In the genomic region with DNA sequence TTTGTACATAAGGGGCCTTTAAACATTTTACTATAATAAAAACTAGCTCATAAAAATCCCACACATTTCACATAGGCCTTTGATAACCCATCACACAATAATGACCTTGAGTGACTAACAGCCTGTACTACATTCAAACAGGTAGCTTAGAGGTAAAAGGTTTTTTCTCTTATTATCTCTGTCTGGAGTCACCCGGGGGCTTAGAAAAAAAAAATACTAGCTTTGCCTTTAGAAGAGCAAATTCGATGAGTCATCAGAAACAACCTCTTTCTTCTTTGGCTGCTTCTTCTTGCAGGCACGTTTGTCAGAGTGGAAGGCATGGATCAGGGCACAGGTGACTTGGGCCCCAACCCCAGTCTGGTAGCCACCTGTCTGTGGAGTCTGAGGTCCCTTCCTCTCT, we compare ENCODE assay signal across 1 cellular context.
TF ChIP-seq lines count a peak whose summit lies in the region.

No MANE protein-coding gene starts in this region.

TF ChIP-seq in HepG2, 621 proteins besides CTCF, POLR2A, EP300 and RAD21:
- no peak for TF ChIP-seq TCF12 (IDR thresholded peaks at IDR 0.05)
- no peak for TF ChIP-seq TCF12 (CRISPR knock-in tag; IDR thresholded peaks at IDR 0.05)
- no peak for TF ChIP-seq XBP1 (CRISPR knock-in tag; IDR thresholded peaks at IDR 0.05)
- peak; percentile 98 for TF ChIP-seq MAFK (conservative IDR thresholded peaks at IDR 0.05 in 1 of 2, IDR thresholded peaks at IDR 0.05 in 1 of 2; ENCODE audit: low read length in 2 of 2)
- TF ChIP-seq NFE2L2 (IDR thresholded peaks at IDR 0.05; ENCODE audit: low read length) = 0 out of 2 replicates have a peak, but pooled peaks have one; percentile 29
- peak; percentile 98 for TF ChIP-seq MAFF (IDR thresholded peaks at IDR 0.05; ENCODE audit: low read depth, low read length)
